Comparison of ENCODE assay signal across 1 cellular context in the genomic region with DNA sequence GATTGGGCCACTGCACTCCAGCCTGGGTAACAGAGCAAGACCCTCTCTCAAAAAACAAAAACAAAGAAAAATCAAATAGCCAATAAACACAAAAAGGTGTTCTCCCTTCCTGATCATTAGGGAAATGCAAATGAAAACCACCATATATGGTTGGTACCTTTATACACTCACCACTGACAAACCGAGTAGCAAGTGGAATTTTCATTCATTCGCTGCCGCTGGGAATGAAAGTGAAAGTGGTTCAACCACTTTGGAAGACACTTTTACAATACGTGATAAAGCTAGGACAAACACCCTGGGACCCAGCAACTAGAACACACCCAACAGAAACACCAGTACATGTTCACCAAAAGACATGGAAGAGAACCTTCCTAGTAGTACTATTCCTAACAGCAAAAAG.
TF ChIP-seq lines count a peak whose summit lies in the region.

No MANE protein-coding gene starts in this region.

TF ChIP-seq in HepG2, 621 proteins besides CTCF, POLR2A, EP300 and RAD21:
- TF ChIP-seq, protein P1, sequence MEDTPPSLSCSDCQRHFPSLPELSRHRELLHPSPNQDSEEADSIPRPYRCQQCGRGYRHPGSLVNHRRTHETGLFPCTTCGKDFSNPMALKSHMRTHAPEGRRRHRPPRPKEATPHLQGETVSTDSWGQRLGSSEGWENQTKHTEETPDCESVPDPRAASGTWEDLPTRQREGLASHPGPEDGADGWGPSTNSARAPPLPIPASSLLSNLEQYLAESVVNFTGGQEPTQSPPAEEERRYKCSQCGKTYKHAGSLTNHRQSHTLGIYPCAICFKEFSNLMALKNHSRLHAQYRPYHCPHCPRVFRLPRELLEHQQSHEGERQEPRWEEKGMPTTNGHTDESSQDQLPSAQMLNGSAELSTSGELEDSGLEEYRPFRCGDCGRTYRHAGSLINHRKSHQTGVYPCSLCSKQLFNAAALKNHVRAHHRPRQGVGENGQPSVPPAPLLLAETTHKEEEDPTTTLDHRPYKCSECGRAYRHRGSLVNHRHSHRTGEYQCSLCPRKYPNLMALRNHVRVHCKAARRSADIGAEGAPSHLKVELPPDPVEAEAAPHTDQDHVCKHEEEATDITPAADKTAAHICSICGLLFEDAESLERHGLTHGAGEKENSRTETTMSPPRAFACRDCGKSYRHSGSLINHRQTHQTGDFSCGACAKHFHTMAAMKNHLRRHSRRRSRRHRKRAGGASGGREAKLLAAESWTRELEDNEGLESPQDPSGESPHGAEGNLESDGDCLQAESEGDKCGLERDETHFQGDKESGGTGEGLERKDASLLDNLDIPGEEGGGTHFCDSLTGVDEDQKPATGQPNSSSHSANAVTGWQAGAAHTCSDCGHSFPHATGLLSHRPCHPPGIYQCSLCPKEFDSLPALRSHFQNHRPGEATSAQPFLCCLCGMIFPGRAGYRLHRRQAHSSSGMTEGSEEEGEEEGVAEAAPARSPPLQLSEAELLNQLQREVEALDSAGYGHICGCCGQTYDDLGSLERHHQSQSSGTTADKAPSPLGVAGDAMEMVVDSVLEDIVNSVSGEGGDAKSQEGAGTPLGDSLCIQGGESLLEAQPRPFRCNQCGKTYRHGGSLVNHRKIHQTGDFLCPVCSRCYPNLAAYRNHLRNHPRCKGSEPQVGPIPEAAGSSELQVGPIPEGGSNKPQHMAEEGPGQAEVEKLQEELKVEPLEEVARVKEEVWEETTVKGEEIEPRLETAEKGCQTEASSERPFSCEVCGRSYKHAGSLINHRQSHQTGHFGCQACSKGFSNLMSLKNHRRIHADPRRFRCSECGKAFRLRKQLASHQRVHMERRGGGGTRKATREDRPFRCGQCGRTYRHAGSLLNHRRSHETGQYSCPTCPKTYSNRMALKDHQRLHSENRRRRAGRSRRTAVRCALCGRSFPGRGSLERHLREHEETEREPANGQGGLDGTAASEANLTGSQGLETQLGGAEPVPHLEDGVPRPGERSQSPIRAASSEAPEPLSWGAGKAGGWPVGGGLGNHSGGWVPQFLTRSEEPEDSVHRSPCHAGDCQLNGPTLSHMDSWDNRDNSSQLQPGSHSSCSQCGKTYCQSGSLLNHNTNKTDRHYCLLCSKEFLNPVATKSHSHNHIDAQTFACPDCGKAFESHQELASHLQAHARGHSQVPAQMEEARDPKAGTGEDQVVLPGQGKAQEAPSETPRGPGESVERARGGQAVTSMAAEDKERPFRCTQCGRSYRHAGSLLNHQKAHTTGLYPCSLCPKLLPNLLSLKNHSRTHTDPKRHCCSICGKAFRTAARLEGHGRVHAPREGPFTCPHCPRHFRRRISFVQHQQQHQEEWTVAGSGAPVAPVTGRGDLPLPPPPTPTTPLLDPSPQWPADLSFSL (CRISPR knock-in tag; IDR thresholded peaks at IDR 0.05) = no peak
- TF ChIP-seq, protein P2, sequence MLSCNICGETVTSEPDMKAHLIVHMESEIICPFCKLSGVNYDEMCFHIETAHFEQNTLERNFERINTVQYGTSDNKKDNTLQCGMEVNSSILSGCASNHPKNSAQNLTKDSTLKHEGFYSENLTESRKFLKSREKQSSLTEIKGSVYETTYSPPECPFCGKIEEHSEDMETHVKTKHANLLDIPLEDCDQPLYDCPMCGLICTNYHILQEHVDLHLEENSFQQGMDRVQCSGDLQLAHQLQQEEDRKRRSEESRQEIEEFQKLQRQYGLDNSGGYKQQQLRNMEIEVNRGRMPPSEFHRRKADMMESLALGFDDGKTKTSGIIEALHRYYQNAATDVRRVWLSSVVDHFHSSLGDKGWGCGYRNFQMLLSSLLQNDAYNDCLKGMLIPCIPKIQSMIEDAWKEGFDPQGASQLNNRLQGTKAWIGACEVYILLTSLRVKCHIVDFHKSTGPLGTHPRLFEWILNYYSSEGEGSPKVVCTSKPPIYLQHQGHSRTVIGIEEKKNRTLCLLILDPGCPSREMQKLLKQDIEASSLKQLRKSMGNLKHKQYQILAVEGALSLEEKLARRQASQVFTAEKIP (CRISPR knock-in tag; IDR thresholded peaks at IDR 0.05; ENCODE audit: borderline replicate concordance) = no peak
- TF ChIP-seq CREM (IDR thresholded peaks at IDR 0.05) (no peak), CREM (CRISPR knock-in tag; IDR thresholded peaks at IDR 0.05) (no peak), ZNF260 (CRISPR knock-in tag; IDR thresholded peaks at IDR 0.05; ENCODE audit: borderline replicate concordance, low read depth) (no peak), SAP130 (CRISPR knock-in tag; IDR thresholded peaks at IDR 0.05; ENCODE audit: low read depth) (peak; percentile 17; the same call in 1 of the 2 replicates), HCFC1 (IDR thresholded peaks at IDR 0.05; ENCODE audit: low read depth, low read length) (no peak), IRF2 (CRISPR knock-in tag; IDR thresholded peaks at IDR 0.05) (peak; percentile 80; the same call in 1 of the 2 replicates), ADNP (CRISPR knock-in tag; IDR thresholded peaks at IDR 0.05) (no peak), ZNF878 (CRISPR knock-in tag; IDR thresholded peaks at IDR 0.05) (no peak), ZNF572 (CRISPR knock-in tag; IDR thresholded peaks at IDR 0.05) (no peak), ZNF496 (CRISPR knock-in tag; IDR thresholded peaks at IDR 0.05; ENCODE audit: insufficient replicate concordance) (no peak)
- TF ChIP-seq, protein P3, sequence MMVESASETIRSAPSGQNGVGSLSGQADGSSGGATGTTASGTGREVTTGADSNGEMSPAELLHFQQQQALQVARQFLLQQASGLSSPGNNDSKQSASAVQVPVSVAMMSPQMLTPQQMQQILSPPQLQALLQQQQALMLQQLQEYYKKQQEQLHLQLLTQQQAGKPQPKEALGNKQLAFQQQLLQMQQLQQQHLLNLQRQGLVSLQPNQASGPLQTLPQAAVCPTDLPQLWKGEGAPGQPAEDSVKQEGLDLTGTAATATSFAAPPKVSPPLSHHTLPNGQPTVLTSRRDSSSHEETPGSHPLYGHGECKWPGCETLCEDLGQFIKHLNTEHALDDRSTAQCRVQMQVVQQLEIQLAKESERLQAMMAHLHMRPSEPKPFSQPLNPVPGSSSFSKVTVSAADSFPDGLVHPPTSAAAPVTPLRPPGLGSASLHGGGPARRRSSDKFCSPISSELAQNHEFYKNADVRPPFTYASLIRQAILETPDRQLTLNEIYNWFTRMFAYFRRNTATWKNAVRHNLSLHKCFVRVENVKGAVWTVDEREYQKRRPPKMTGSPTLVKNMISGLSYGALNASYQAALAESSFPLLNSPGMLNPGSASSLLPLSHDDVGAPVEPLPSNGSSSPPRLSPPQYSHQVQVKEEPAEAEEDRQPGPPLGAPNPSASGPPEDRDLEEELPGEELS (CRISPR knock-in tag; IDR thresholded peaks at IDR 0.05) = no peak
- TF ChIP-seq, protein P4, sequence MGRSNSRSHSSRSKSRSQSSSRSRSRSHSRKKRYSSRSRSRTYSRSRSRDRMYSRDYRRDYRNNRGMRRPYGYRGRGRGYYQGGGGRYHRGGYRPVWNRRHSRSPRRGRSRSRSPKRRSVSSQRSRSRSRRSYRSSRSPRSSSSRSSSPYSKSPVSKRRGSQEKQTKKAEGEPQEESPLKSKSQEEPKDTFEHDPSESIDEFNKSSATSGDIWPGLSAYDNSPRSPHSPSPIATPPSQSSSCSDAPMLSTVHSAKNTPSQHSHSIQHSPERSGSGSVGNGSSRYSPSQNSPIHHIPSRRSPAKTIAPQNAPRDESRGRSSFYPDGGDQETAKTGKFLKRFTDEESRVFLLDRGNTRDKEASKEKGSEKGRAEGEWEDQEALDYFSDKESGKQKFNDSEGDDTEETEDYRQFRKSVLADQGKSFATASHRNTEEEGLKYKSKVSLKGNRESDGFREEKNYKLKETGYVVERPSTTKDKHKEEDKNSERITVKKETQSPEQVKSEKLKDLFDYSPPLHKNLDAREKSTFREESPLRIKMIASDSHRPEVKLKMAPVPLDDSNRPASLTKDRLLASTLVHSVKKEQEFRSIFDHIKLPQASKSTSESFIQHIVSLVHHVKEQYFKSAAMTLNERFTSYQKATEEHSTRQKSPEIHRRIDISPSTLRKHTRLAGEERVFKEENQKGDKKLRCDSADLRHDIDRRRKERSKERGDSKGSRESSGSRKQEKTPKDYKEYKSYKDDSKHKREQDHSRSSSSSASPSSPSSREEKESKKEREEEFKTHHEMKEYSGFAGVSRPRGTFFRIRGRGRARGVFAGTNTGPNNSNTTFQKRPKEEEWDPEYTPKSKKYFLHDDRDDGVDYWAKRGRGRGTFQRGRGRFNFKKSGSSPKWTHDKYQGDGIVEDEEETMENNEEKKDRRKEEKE (IDR thresholded peaks at IDR 0.05) = no peak
- TF ChIP-seq, protein P5, sequence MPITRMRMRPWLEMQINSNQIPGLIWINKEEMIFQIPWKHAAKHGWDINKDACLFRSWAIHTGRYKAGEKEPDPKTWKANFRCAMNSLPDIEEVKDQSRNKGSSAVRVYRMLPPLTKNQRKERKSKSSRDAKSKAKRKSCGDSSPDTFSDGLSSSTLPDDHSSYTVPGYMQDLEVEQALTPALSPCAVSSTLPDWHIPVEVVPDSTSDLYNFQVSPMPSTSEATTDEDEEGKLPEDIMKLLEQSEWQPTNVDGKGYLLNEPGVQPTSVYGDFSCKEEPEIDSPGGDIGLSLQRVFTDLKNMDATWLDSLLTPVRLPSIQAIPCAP (CRISPR knock-in tag; IDR thresholded peaks at IDR 0.05; ENCODE audit: low read depth) = peak; percentile 91
